In the genomic region with DNA sequence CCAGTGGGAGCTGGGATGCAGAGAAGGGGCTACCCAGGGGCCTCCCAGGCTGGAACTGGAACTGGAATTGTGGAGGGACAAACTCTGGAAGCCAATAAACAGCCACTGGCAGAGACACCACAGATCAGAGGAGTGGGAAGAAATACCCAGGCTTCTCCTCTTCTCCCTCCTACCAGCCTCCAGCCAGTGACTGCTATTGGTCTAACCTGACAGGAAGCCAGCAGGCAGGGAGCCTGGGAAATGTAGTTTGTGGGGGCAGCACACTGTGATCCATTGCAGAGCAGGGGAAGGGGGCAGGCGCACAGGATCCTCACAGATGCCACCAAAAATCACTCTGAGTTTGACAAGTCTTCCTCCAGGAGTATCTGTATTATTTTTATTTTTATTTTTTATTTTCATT, we compare ENCODE assay signal across 9 cellular contexts. TPM values are rescaled to one million over a fixed set of nuclear protein-coding genes. Genes with fewer than 3 reads are reported as not detected.
DNase-seq lines count a peak whose midpoint lies in the region; ATAC-seq and TF ChIP-seq lines count a peak whose summit lies in the region.
"Had no signal": no experiment of that assay in that cellular context is flagged by ENCODE, and none has a peak within 500 bp of the region (broad histone marks: within the 10 kb centered on the region; RNA-seq: fewer than 3 reads in every experiment).

No MANE protein-coding gene starts in this region.

- no peak overlapping the region for H3K4me3 ChIP-seq in upper lobe of left lung

- ATAC-seq in left colon (peak; percentile 66), upper lobe of left lung (ENCODE audit: low FRiP score in 2 of 2) (no peak), HG03378 (IDR thresholded peaks at IDR 0.05; ENCODE audit: unreplicated experiment) (no peak), HG03108 (IDR thresholded peaks at IDR 0.05; ENCODE audit: unreplicated experiment) (no peak)

- H3K4me1 ChIP-seq in upper lobe of left lung, result peaks cover 0 to 14% (median 0%) of the 10 kb centered on the region in 4 donors

- TF ChIP-seq CTCF in upper lobe of left lung (IDR thresholded peaks at IDR 0.05), result no peak

- no peaks in the 10 kb centered on the region for H3K9me3 ChIP-seq in upper lobe of left lung

- no peak for TF ChIP-seq POLR2A in upper lobe of left lung (IDR thresholded peaks at IDR 0.05)

- H3K27me3 ChIP-seq in upper lobe of left lung, result peaks cover 0 to 10% (median 0%) of the 10 kb centered on the region in 4 donors

- no peak for TF ChIP-seq EP300 in upper lobe of left lung (IDR thresholded peaks at IDR 0.05)

- CTCF ChIA-PET in HEK293T (lab: Yijun Ruan, JAX), result no interaction called here

- DNase-seq in DMS79 treated with DMSO at 0.1 percent for 48 hours (lab: John Stamatoyannopoulos, UW) (peak; percentile 57), HEK293T (ENCODE audit: extremely low spot score) (peak; percentile 70), SHP77 (lab: John Stamatoyannopoulos, UW) (peak; percentile 21 to 49), left colon (no peak), amniotic stem cell (lab: John Stamatoyannopoulos, UW) (no peak), upper lobe of left lung (no peak)

- no peak overlapping the region for H3K27ac ChIP-seq in upper lobe of left lung

- no peaks in the 10 kb centered on the region for H3K36me3 ChIP-seq in upper lobe of left lung

- intact Hi-C loops in left colon (cut with DNase I, micrococcal nuclease), result no loop called here

- POLR2A ChIA-PET in HEK293T (lab: Yijun Ruan, JAX), result interaction anchor here (1.1 kb wide), 1 partner anchor 104 kb away, joined by 3 read pairs; a partner anchor contains a TSS

- WGBS in upper lobe of left lung, 2 donors, result 56 to 76% methylated on average over 1 of the region's 1 CpG

TF ChIP-seq in HEK293T, 16 proteins besides CTCF, POLR2A, EP300 and RAD21:
- TF ChIP-seq SP1 (IDR thresholded peaks at IDR 0.05) (no peak), FOXA1 (IDR thresholded peaks at IDR 0.05) (no peak), HDGF (IDR thresholded peaks at IDR 0.05; ENCODE audit: borderline replicate concordance) (no peak)
- TF ChIP-seq, protein P1, sequence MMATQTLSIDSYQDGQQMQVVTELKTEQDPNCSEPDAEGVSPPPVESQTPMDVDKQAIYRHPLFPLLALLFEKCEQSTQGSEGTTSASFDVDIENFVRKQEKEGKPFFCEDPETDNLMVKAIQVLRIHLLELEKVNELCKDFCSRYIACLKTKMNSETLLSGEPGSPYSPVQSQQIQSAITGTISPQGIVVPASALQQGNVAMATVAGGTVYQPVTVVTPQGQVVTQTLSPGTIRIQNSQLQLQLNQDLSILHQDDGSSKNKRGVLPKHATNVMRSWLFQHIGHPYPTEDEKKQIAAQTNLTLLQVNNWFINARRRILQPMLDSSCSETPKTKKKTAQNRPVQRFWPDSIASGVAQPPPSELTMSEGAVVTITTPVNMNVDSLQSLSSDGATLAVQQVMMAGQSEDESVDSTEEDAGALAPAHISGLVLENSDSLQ (IDR thresholded peaks at IDR 0.05), result no peak
TF ChIP-seq in HEK293T: peak in this region for 0.

RNA-seq across cellular contexts. Expression of a gene that starts 12.1 kb away (rescaled TPM):
- total RNA-seq in left colon (not detected), upper lobe of left lung (not detected)
- total RNA-seq: renal cortical epithelial cell had no signal

RNA-seq across cellular contexts. Expression of a gene that starts 26.9 kb away (rescaled TPM):
- total RNA-seq in left colon, result 10 to 100 TPM; 62.6 to 66.7 TPM
- total RNA-seq in upper lobe of left lung, result 100 to 1,000 TPM in 2 of 6 donors, 10 to 100 TPM in 4; 51.1 to 118 (median 66.2) TPM

Comparison
In these comparisons a context has a peak if more than half of its experiments do, and no peak if none do; other contexts are left out.
1. DNase-seq: peak in DMS79 treated with DMSO at 0.1 percent for 48 hours (single experiment), HEK293T (single experiment) and SHP77 (2 of 2); none in left colon (0 of 2), amniotic stem cell (single experiment) and upper lobe of left lung (0 of 2).